ENCODE assay signal across 1 cellular context in genomic region chr3:122680381-122681293, GRCh38.
TF ChIP-seq lines count a peak whose summit lies in the region.

Gene PARP14, plus strand, starts transcription at chr3:122680839. Its CDS starts 45 bp downstream, at chr3:122680884.

TF ChIP-seq in HepG2, 621 proteins besides CTCF, POLR2A, EP300 and RAD21 (continued from another document and continues in another):
- no peak for TF ChIP-seq ZHX2 (IDR thresholded peaks at IDR 0.05; ENCODE audit: low read depth)
- TF ChIP-seq ZHX2 (CRISPR knock-in tag; IDR thresholded peaks at IDR 0.05; ENCODE audit: borderline replicate concordance): no peak
- TF ChIP-seq TMF1 (CRISPR knock-in tag; IDR thresholded peaks at IDR 0.05; ENCODE audit: low read depth): no peak
- TF ChIP-seq, protein P1, sequence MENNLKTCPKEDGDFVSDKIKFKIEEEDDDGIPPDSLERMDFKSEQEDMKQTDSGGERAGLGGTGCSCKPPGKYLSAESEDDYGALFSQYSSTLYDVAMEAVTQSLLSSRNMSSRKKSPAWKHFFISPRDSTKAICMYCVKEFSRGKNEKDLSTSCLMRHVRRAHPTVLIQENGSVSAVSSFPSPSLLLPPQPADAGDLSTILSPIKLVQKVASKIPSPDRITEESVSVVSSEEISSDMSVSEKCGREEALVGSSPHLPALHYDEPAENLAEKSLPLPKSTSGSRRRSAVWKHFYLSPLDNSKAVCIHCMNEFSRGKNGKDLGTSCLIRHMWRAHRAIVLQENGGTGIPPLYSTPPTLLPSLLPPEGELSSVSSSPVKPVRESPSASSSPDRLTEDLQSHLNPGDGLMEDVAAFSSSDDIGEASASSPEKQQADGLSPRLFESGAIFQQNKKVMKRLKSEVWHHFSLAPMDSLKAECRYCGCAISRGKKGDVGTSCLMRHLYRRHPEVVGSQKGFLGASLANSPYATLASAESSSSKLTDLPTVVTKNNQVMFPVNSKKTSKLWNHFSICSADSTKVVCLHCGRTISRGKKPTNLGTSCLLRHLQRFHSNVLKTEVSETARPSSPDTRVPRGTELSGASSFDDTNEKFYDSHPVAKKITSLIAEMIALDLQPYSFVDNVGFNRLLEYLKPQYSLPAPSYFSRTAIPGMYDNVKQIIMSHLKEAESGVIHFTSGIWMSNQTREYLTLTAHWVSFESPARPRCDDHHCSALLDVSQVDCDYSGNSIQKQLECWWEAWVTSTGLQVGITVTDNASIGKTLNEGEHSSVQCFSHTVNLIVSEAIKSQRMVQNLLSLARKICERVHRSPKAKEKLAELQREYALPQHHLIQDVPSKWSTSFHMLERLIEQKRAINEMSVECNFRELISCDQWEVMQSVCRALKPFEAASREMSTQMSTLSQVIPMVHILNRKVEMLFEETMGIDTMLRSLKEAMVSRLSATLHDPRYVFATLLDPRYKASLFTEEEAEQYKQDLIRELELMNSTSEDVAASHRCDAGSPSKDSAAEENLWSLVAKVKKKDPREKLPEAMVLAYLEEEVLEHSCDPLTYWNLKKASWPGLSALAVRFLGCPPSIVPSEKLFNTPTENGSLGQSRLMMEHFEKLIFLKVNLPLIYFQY (CRISPR knock-in tag; IDR thresholded peaks at IDR 0.05; ENCODE audit: borderline replicate concordance): no peak
- TF ChIP-seq HNF1B (CRISPR knock-in tag; IDR thresholded peaks at IDR 0.05): no peak
- no peak for TF ChIP-seq ATAD3A (CRISPR knock-in tag; IDR thresholded peaks at IDR 0.05)
- no peak for TF ChIP-seq HOXA7 (CRISPR knock-in tag; IDR thresholded peaks at IDR 0.05)
- TF ChIP-seq, protein P2, sequence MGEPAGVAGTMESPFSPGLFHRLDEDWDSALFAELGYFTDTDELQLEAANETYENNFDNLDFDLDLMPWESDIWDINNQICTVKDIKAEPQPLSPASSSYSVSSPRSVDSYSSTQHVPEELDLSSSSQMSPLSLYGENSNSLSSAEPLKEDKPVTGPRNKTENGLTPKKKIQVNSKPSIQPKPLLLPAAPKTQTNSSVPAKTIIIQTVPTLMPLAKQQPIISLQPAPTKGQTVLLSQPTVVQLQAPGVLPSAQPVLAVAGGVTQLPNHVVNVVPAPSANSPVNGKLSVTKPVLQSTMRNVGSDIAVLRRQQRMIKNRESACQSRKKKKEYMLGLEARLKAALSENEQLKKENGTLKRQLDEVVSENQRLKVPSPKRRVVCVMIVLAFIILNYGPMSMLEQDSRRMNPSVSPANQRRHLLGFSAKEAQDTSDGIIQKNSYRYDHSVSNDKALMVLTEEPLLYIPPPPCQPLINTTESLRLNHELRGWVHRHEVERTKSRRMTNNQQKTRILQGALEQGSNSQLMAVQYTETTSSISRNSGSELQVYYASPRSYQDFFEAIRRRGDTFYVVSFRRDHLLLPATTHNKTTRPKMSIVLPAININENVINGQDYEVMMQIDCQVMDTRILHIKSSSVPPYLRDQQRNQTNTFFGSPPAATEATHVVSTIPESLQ (CRISPR knock-in tag; conservative IDR thresholded peaks at IDR 0.05): no peak
- TF ChIP-seq ZNF660 (CRISPR knock-in tag; IDR thresholded peaks at IDR 0.05; ENCODE audit: borderline replicate concordance, low read depth): no peak
- TF ChIP-seq, protein P3, sequence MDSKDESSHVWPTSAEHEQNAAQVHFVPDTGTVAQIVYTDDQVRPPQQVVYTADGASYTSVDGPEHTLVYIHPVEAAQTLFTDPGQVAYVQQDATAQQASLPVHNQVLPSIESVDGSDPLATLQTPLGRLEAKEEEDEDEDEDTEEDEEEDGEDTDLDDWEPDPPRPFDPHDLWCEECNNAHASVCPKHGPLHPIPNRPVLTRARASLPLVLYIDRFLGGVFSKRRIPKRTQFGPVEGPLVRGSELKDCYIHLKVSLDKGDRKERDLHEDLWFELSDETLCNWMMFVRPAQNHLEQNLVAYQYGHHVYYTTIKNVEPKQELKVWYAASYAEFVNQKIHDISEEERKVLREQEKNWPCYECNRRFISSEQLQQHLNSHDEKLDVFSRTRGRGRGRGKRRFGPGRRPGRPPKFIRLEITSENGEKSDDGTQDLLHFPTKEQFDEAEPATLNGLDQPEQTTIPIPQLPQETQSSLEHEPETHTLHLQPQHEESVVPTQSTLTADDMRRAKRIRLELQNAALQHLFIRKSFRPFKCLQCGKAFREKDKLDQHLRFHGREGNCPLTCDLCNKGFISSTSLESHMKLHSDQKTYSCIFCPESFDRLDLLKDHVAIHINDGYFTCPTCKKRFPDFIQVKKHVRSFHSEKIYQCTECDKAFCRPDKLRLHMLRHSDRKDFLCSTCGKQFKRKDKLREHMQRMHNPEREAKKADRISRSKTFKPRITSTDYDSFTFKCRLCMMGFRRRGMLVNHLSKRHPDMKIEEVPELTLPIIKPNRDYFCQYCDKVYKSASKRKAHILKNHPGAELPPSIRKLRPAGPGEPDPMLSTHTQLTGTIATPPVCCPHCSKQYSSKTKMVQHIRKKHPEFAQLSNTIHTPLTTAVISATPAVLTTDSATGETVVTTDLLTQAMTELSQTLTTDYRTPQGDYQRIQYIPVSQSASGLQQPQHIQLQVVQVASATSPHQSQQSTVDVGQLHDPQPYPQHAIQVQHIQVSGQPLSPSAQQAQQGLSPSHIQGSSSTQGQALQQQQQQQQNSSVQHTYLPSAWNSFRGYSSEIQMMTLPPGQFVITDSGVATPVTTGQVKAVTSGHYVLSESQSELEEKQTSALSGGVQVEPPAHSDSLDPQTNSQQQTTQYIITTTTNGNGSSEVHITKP (CRISPR knock-in tag; IDR thresholded peaks at IDR 0.05; ENCODE audit: low read depth): no peak
- TF ChIP-seq GFI1 (CRISPR knock-in tag; IDR thresholded peaks at IDR 0.05; ENCODE audit: borderline replicate concordance): no peak
- no peak for TF ChIP-seq ZNF570 (CRISPR knock-in tag; IDR thresholded peaks at IDR 0.05; ENCODE audit: borderline replicate concordance)
- TF ChIP-seq ZMAT3 (CRISPR knock-in tag; conservative IDR thresholded peaks at IDR 0.05): 0 out of 2 replicates have a peak, but pooled peaks have one; percentile 31
- TF ChIP-seq ESRRA (CRISPR knock-in tag; IDR thresholded peaks at IDR 0.05; ENCODE audit: low read depth): no peak
- no peak for TF ChIP-seq PPARG (CRISPR knock-in tag; conservative IDR thresholded peaks at IDR 0.05)
- TF ChIP-seq ZNF17 (CRISPR knock-in tag; IDR thresholded peaks at IDR 0.05): no peak
- TF ChIP-seq ELF1 (CRISPR knock-in tag; IDR thresholded peaks at IDR 0.05): no peak
- no peak for TF ChIP-seq SOX5 (CRISPR knock-in tag; IDR thresholded peaks at IDR 0.05; ENCODE audit: borderline replicate concordance)
- no peak for TF ChIP-seq CCAR2 (optimal IDR thresholded peaks at IDR 0.05; ENCODE audit: low read depth, low read length)
- TF ChIP-seq ZNF577 (CRISPR knock-in tag; IDR thresholded peaks at IDR 0.05; ENCODE audit: borderline replicate concordance, low read depth): no peak
- 0 out of 2 replicates have a peak, but pooled peaks have one; percentile 11 for TF ChIP-seq NCOA2 (CRISPR knock-in tag; IDR thresholded peaks at IDR 0.05)
- TF ChIP-seq HNF4G (IDR thresholded peaks at IDR 0.05; ENCODE audit: borderline replicate concordance, low read depth, low read length): no peak
- no peak for TF ChIP-seq HNF4G (CRISPR knock-in tag; IDR thresholded peaks at IDR 0.05; ENCODE audit: borderline replicate concordance, low read depth)
- TF ChIP-seq, protein P4, sequence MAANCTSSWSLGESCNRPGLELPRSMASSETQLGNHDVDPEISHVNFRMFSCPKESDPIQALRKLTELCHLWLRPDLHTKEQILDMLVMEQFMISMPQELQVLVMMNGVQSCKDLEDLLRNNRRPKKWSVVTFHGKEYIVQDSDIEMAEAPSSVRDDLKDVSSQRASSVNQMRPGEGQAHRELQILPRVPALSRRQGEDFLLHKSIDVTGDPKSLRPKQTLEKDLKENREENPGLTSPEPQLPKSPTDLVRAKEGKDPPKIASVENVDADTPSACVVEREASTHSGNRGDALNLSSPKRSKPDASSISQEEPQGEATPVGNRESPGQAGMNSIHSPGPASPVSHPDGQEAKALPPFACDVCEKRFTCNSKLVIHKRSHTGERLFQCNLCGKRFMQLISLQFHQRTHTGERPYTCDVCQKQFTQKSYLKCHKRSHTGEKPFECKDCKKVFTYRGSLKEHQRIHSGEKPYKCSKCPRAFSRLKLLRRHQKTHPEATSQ (CRISPR knock-in tag; IDR thresholded peaks at IDR 0.05; ENCODE audit: borderline replicate concordance): no peak
- no peak for TF ChIP-seq PCBP2 (optimal IDR thresholded peaks at IDR 0.05; ENCODE audit: low read depth, low read length, poor library complexity, severe bottlenecking)
- TF ChIP-seq PBX2 (CRISPR knock-in tag; IDR thresholded peaks at IDR 0.05): no peak
- no peak for TF ChIP-seq HOXD1 (CRISPR knock-in tag; IDR thresholded peaks at IDR 0.05)
- TF ChIP-seq, protein P5, sequence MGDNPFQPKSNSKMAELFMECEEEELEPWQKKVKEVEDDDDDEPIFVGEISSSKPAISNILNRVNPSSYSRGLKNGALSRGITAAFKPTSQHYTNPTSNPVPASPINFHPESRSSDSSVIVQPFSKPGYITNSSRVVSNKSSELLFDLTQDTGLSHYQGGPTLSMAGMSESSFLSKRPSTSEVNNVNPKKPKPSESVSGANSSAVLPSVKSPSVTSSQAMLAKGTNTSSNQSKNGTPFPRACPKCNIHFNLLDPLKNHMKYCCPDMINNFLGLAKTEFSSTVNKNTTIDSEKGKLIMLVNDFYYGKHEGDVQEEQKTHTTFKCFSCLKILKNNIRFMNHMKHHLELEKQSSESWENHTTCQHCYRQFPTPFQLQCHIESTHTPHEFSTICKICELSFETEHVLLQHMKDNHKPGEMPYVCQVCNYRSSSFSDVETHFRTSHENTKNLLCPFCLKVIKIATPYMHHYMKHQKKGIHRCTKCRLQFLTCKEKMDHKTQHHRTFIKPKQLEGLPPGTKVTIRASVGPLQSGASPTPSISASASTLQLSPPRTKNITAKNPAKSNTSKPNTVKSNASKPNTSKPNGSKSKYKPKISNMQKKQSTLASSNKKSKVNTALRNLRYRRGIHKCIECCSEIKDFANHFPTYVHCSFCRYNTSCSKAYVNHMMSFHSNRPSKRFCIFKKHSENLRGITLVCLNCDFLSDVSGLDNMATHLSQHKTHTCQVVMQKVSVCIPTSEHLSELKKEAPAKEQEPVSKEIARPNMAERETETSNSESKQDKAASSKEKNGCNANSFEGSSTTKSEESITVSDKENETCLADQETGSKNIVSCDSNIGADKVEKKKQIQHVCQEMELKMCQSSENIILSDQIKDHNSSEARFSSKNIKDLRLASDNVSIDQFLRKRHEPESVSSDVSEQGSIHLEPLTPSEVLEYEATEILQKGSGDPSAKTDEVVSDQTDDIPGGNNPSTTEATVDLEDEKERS (CRISPR knock-in tag; IDR thresholded peaks at IDR 0.05): no peak
- no peak for TF ChIP-seq XRCC5 (optimal IDR thresholded peaks at IDR 0.05; ENCODE audit: low read length)
